10 cellular contexts compared by ENCODE assay signal in genomic region chr6:14922306-14922705, GRCh38.
DNase-seq lines count a peak whose midpoint lies in the region; ATAC-seq and TF ChIP-seq lines count a peak whose summit lies in the region.
"Had no signal": no experiment of that assay in that cellular context is flagged by ENCODE, and none has a peak within 500 bp of the region (broad histone marks: within the 10 kb centered on the region; RNA-seq: fewer than 3 reads in every experiment).

No MANE protein-coding gene starts in this region.

- H3K23ac ChIP-seq in trophoblast cell (ENCODE audit: low read length) = no peak overlapping the region

- H3K79me1 ChIP-seq in trophoblast cell (ENCODE audit: low read length) = no peaks in the 10 kb centered on the region

- intact Hi-C loops in left ventricle myocardium inferior (cut with micrococcal nuclease) = no loop called here

- H4K91ac ChIP-seq in trophoblast cell (ENCODE audit: low read depth, low read length) = no peak overlapping the region

- no peak overlapping the region for H2BK12ac ChIP-seq in trophoblast cell (ENCODE audit: low read length)

- no peaks in the 10 kb centered on the region for H3K9me3 ChIP-seq in left ventricle myocardium inferior (replicated peaks)
- no peaks in the 10 kb centered on the region for H3K9me3 ChIP-seq in trophoblast cell (ENCODE audit: insufficient read depth, low read depth, low read length)

- DNase-seq in ELF-1 (ENCODE audit: low read depth, low spot score) (peak; percentile 53), SIG-M5 treated with dmso at 0.1 percent for 504 hours (lab: John Stamatoyannopoulos, UW; ENCODE audit: unreplicated experiment) (peak; percentile 92), left ventricle myocardium inferior (no peak), trophoblast cell (peak; percentile 22 to 36), GM19238 (ENCODE audit: insufficient read length, low spot score) (no peak), hepatic stellate cell (ENCODE audit: low spot score) (no peak)
- DNase-seq: GOT3, NCI-H187 treated with DMSO at 0.1 percent for 48 hours had no signal

- no peak overlapping the region for H2AFZ ChIP-seq in trophoblast cell (ENCODE audit: insufficient read depth, low read length, poor library complexity)

- H4K12ac ChIP-seq in trophoblast cell (ENCODE audit: low read depth, low read length) = no peak overlapping the region

- H3K27me3 ChIP-seq in left ventricle myocardium inferior (ENCODE audit: low read depth) (no peaks in the 10 kb centered on the region), trophoblast cell (ENCODE audit: insufficient read depth, low read length) (no peaks in the 10 kb centered on the region)

- H4K8ac ChIP-seq in trophoblast cell (ENCODE audit: low read depth, low read length) = no peak overlapping the region

- no peak overlapping the region for H3K4ac ChIP-seq in trophoblast cell (ENCODE audit: low read depth, low read length)

- H2AK5ac ChIP-seq in trophoblast cell (ENCODE audit: low read length) = no peak overlapping the region

- no peak overlapping the region for H2BK5ac ChIP-seq in trophoblast cell (ENCODE audit: low read depth, low read length, poor library complexity)

- H3K4me2 ChIP-seq in trophoblast cell (ENCODE audit: low read length) = no peak overlapping the region

- H3K4me1 ChIP-seq in left ventricle myocardium inferior (peaks cover 26% of the 10 kb centered on the region), trophoblast cell (ENCODE audit: control insufficient read depth in 1 of 2, insufficient read depth in 2 of 2, low read length in 2 of 2) (peaks cover 4 to 7% of the 10 kb centered on the region in 2 experiments)

- no peak overlapping the region for H3K14ac ChIP-seq in trophoblast cell (ENCODE audit: low read length)

- no peaks in the 10 kb centered on the region for H3K36me3 ChIP-seq in left ventricle myocardium inferior
- no peaks in the 10 kb centered on the region for H3K36me3 ChIP-seq in trophoblast cell (ENCODE audit: control insufficient read depth in 1 of 2, insufficient read depth in 2 of 2, low read length in 2 of 2)

- H3K27ac ChIP-seq in left ventricle myocardium inferior (replicated peaks) (peak overlapping the region; percentile 50), trophoblast cell (ENCODE audit: low read depth, low read length) (no peak overlapping the region)

- no peak for TF ChIP-seq CTCF in left ventricle myocardium inferior (IDR thresholded peaks at IDR 0.05; ENCODE audit: borderline replicate concordance)

- no CpG with 5 or more reads among the region's 8 CpGs for WGBS in trophoblast cell (ENCODE audit: extremely low coverage, insufficient coverage, insufficient read length)

- H2BK120ac ChIP-seq in trophoblast cell (ENCODE audit: insufficient read depth, low read length, poor library complexity) = no peak overlapping the region

- ATAC-seq in GM18909 (IDR thresholded peaks at IDR 0.05; ENCODE audit: poor library complexity, unreplicated experiment) (no peak), HG03095 (IDR thresholded peaks at IDR 0.05; ENCODE audit: unreplicated experiment) (no peak)

- H3K4me3 ChIP-seq in left ventricle myocardium inferior (no peak overlapping the region), trophoblast cell (ENCODE audit: low read depth, low read length) (no peak overlapping the region)

- no peak overlapping the region for H3K9ac ChIP-seq in trophoblast cell (ENCODE audit: low read length)

- no peaks in the 10 kb centered on the region for H3K79me2 ChIP-seq in trophoblast cell (ENCODE audit: control insufficient read depth, insufficient read depth, low read length, poor library complexity)

- H3K18ac ChIP-seq in trophoblast cell (ENCODE audit: low read length) = no peak overlapping the region

Comparison
In these comparisons a context has a peak if more than half of its experiments do, and no peak if none do; other contexts are left out.
1. DNase-seq: peak in ELF-1 (single experiment), SIG-M5 treated with dmso at 0.1 percent for 504 hours (single experiment) and trophoblast cell (2 of 2); none in left ventricle myocardium inferior (single experiment), GM19238 (single experiment) and hepatic stellate cell (single experiment).